11 cellular contexts compared by ENCODE assay signal in the genomic region with DNA sequence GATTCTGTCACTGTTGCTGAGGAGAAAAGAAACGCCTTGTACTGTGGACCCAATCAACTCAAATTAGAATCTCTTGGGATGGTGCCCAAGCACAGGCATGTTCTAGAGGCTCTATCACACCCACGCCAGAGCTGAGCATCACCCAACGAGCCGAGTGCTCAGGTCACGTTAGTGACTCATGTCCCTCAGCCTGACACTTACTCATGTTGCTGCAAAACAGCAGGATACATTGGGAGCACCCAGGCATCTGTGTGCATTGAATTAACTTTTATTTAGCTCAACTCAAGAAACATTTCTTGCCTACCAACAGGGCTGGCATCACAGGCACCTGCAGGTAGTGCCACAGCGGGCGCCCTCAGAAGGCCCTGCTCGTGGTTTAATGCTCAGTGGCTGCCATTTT.
DNase-seq lines count a peak whose midpoint lies in the region; ATAC-seq and TF ChIP-seq lines count a peak whose summit lies in the region.
"Had no signal": no experiment of that assay in that cellular context is flagged by ENCODE, and none has a peak within 500 bp of the region (broad histone marks: within the 10 kb centered on the region; RNA-seq: fewer than 3 reads in every experiment).

No MANE protein-coding gene starts in this region.

- no peaks in the 10 kb centered on the region for H3K36me3 Mint-ChIP-seq in endothelial cell (ENCODE audit: low read depth, unreplicated experiment)
- H3K36me3 Mint-ChIP-seq: type B pancreatic cell had no signal

- no peak for TF ChIP-seq EP300 in stomach (IDR thresholded peaks at IDR 0.05)

- no peak for TF ChIP-seq POLR2A in stomach (IDR thresholded peaks at IDR 0.05)

- TF ChIP-seq CTCF in RWPE1 (conservative IDR thresholded peaks at IDR 0.05; ENCODE audit: low read depth): no peak
- no peak for TF ChIP-seq CTCF in stomach (IDR thresholded peaks at IDR 0.05)
- TF ChIP-seq CTCF in endothelial cell (IDR thresholded peaks at IDR 0.05; ENCODE audit: unreplicated experiment): no peak

- WGBS in stomach, 5 donors: 70 to 78% (median 73%) methylated on average over 8 of the region's 8 CpGs

- CTCF ChIA-PET in RWPE1 (lab: Yijun Ruan, JAX): interaction anchor here (0.6 kb wide), 1 partner anchor 280 kb away, joined by 4 read pairs; no protein-coding TSS in a partner anchor

- H3K27ac ChIP-seq in RWPE1: peak overlapping the region; percentile 70
- H3K27ac ChIP-seq in stomach: peak overlapping the region; percentile 42 to 89 (median 78)

- no peak overlapping the region for H3K4me3 Mint-ChIP-seq in endothelial cell (ENCODE audit: unreplicated experiment)
- H3K4me3 Mint-ChIP-seq: type B pancreatic cell had no signal

- no peaks in the 10 kb centered on the region for H3K9me3 Mint-ChIP-seq in endothelial cell (ENCODE audit: unreplicated experiment)

- H3K4me1 ChIP-seq in stomach: peaks cover 38 to 48% (median 44%) of the 10 kb centered on the region in 4 donors

- H3K27me3 ChIP-seq in stomach: no peaks in the 10 kb centered on the region

- intact Hi-C loops in left cardiac atrium (cut with DNase I): no loop called here
- intact Hi-C loops in stomach (cut with DNase I; ENCODE audit: low total_unique reads): no loop called here

- DNase-seq in NCI-H345 (lab: John Stamatoyannopoulos, UW) (peak; percentile 49), NCI-H345 treated with DMSO at 0.1 percent for 48 hours (lab: John Stamatoyannopoulos, UW; ENCODE audit: unreplicated experiment) (no peak), RWPE1 (ENCODE audit: low spot score) (peak; percentile 55), left cardiac atrium (peak; percentile 66), stomach (peak; percentile 39), mucosa of gallbladder (ENCODE audit: low spot score) (no peak), endothelial cell (ENCODE audit: low spot score) (no peak), cerebellar cortex (ENCODE audit: low spot score) (no peak)
- DNase-seq: GF-D8, T-helper 9 cell had no signal

- peaks cover 40% of the 10 kb centered on the region for H3K4me1 Mint-ChIP-seq in endothelial cell (ENCODE audit: unreplicated experiment)

- peak; percentile 74 to 75 for ATAC-seq in left cardiac atrium

- H3K9me3 ChIP-seq in stomach: no peaks in the 10 kb centered on the region

- H3K27ac Mint-ChIP-seq in endothelial cell (ENCODE audit: unreplicated experiment): no peak overlapping the region
- H3K27ac Mint-ChIP-seq: type B pancreatic cell had no signal

- no peak overlapping the region for H3K4me3 ChIP-seq in stomach

- POLR2A ChIA-PET in RWPE1 (lab: Yijun Ruan, JAX; ENCODE audit: low non-redundant PET): no interaction called here

- no peaks in the 10 kb centered on the region for H3K27me3 Mint-ChIP-seq in endothelial cell (ENCODE audit: unreplicated experiment)

- no peaks in the 10 kb centered on the region for H3K36me3 ChIP-seq in stomach

Comparison
In these comparisons a context has a peak if more than half of its experiments do, and no peak if none do; other contexts are left out.
1. DNase-seq: peak in NCI-H345 (single experiment), RWPE1 (single experiment), left cardiac atrium (single experiment) and stomach (single experiment); none in NCI-H345 treated with DMSO at 0.1 percent for 48 hours (single experiment), mucosa of gallbladder (single experiment), endothelial cell (single experiment) and cerebellar cortex (single experiment).